In genomic region chr22:31488988-31489617, GRCh38 we compare ENCODE assay signal across 8 cellular contexts. TPM values are rescaled to one million over a fixed set of nuclear protein-coding genes. Genes with fewer than 3 reads are reported as not detected.
DNase-seq lines count a peak whose midpoint lies in the region; ATAC-seq and TF ChIP-seq lines count a peak whose summit lies in the region.

No MANE protein-coding gene starts in this region.

- no TSS peak for BruUV-seq in Panc1 (replicated peaks; lab: Mats Ljungman, UMichigan)

- in situ Hi-C loops in Panc1 (cut with HindIII; ENCODE audit: low pct_unique_long_range_greater_than_20kb, low sequenced_read_pairs) = no loop called here

- POLR2A ChIA-PET in Panc1 (lab: Charles Lee) = no interaction called here

- peaks cover 4% of the 10 kb centered on the region; the same call in 1 of the 2 replicates for H3K36me3 Mint-ChIP-seq in HFFc6 (ENCODE audit: low read depth)
- peaks cover 33% of the 10 kb centered on the region for H3K36me3 Mint-ChIP-seq in activated naive CD8-positive, alpha-beta T cell treated with anti-CD3 and anti-CD28 coated beads for 36 hours

- H3K4me3 Mint-ChIP-seq in HFFc6 = peak overlapping the region; percentile 89
- peak overlapping the region; percentile 79 for H3K4me3 Mint-ChIP-seq in activated naive CD8-positive, alpha-beta T cell treated with anti-CD3 and anti-CD28 coated beads for 36 hours

- DNase-seq in DMS53 (lab: John Stamatoyannopoulos, UW) (peak; percentile 39), DMS53 treated with DMSO at 0.1 percent for 48 hours (lab: John Stamatoyannopoulos, UW; ENCODE audit: unreplicated experiment) (no peak), HFFc6 (no peak), Panc1 (ENCODE audit: low read depth, low spot score) (no peak), left cardiac atrium (peak; percentile 47), posterior vena cava (ENCODE audit: low spot score) (peak; percentile 82), NCI-H1694 treated with DMSO at 0.1 percent for 48 hours (lab: John Stamatoyannopoulos, UW) (no peak)
- DNase-seq in activated naive CD8-positive, alpha-beta T cell treated with anti-CD3 and anti-CD28 coated beads for 36 hours = peak; percentile 38

- H3K4me1 Mint-ChIP-seq in HFFc6 (ENCODE audit: low read depth) = peaks cover 31% of the 10 kb centered on the region
- H3K4me1 Mint-ChIP-seq in activated naive CD8-positive, alpha-beta T cell treated with anti-CD3 and anti-CD28 coated beads for 36 hours = peaks cover 46% of the 10 kb centered on the region

- peaks cover 18% of the 10 kb centered on the region for H3K36me3 ChIP-seq in Panc1 (ENCODE audit: control insufficient read depth, insufficient read depth, low read length)

- no peaks in the 10 kb centered on the region for H3K9me3 Mint-ChIP-seq in HFFc6
- no peaks in the 10 kb centered on the region for H3K9me3 Mint-ChIP-seq in activated naive CD8-positive, alpha-beta T cell treated with anti-CD3 and anti-CD28 coated beads for 36 hours

- peaks cover 16% of the 10 kb centered on the region for H3K4me1 ChIP-seq in Panc1 (ENCODE audit: control insufficient read depth, insufficient read depth, low read length)

- peak overlapping the region; percentile 62 for H3K27ac Mint-ChIP-seq in HFFc6
- peak overlapping the region; percentile 69 for H3K27ac Mint-ChIP-seq in activated naive CD8-positive, alpha-beta T cell treated with anti-CD3 and anti-CD28 coated beads for 36 hours

- peaks cover 1% of the 10 kb centered on the region; the same call in 1 of the 2 replicates for H3K27me3 Mint-ChIP-seq in HFFc6 (ENCODE audit: insufficient read depth)
- H3K27me3 Mint-ChIP-seq in activated naive CD8-positive, alpha-beta T cell treated with anti-CD3 and anti-CD28 coated beads for 36 hours = no peaks in the 10 kb centered on the region

- no peak for TF ChIP-seq CTCF in HFFc6 (IDR thresholded peaks at IDR 0.05)
- TF ChIP-seq CTCF in Panc1 (IDR thresholded peaks at IDR 0.05) = no peak

- CTCF ChIA-PET in Panc1 (lab: Charles Lee) = no interaction called here

- H3K4me3 ChIP-seq in Panc1 (ENCODE audit: low read depth in 2 of 2, low read length in 2 of 2) = peak overlapping the region; percentile 85 to 96

- H3K27me3 ChIP-seq in Panc1 (ENCODE audit: control insufficient read depth, insufficient read depth, low read length) = no peaks in the 10 kb centered on the region

- peak overlapping the region; percentile 82 for H3K27ac ChIP-seq in Panc1 (ENCODE audit: low read length)

- peak; percentile 77 for ATAC-seq in Panc1
- ATAC-seq in left cardiac atrium = peak; percentile 24 to 37

- intact Hi-C loops in Panc1 (cut with micrococcal nuclease; ENCODE audit: unreplicated experiment) (no loop called here), left cardiac atrium (cut with DNase I) (no loop called here), posterior vena cava (cut with DNase I) (no loop called here)

- H3K9me3 ChIP-seq in Panc1 (ENCODE audit: control insufficient read depth, insufficient read depth, low read depth, low read length) = no peaks in the 10 kb centered on the region

RNA-seq across cellular contexts. Expression of gene EIF4ENIF1, which starts 0.5 kb away (rescaled TPM):
- total RNA-seq in HFFc6 (2021; fragmentation: NEBNext Ultra II Directional; extraction: Animal tissue kit (Norgen Biotek cat#: 25700)) = 10 to 100 TPM; 23.7 to 27.3 (median 25.5) TPM
- 23.3 TPM for total RNA-seq in Panc1 (2021; ENCODE audit: unreplicated experiment)
- polyA plus RNA-seq in Panc1 (2012; ENCODE audit: insufficient read length) = 19.1 TPM
- total RNA-seq in activated naive CD8-positive, alpha-beta T cell treated with anti-CD3 and anti-CD28 coated beads for 36 hours = 10 to 100 TPM; 31.3 to 38.8 TPM
- 10 to 100 TPM; 21.8 to 24.7 TPM for total RNA-seq in left cardiac atrium
- total RNA-seq in posterior vena cava = 10 to 100 TPM; 26.0 to 34.5 TPM

RNA-seq across cellular contexts. Expression of gene SFI1, which starts 7.2 kb away (rescaled TPM):
- 10 to 100 TPM in 5 of 6 experiments, 1 to 10 TPM in 1; 8.3 to 12.1 (median 11.3) TPM for total RNA-seq in HFFc6 (2021; fragmentation: NEBNext Ultra II Directional; extraction: Animal tissue kit (Norgen Biotek cat#: 25700))
- 29.9 TPM for total RNA-seq in Panc1 (2021; ENCODE audit: unreplicated experiment)
- 19.2 TPM for polyA plus RNA-seq in Panc1 (2012; ENCODE audit: insufficient read length)
- total RNA-seq in activated naive CD8-positive, alpha-beta T cell treated with anti-CD3 and anti-CD28 coated beads for 36 hours = 100 to 1,000 TPM; 110 to 122 TPM
- total RNA-seq in left cardiac atrium = 1 to 10 TPM; 8.2 to 9.9 TPM
- total RNA-seq in posterior vena cava = 10 to 100 TPM; 20.5 to 22.4 TPM

Comparison
In these comparisons a context has a peak if more than half of its experiments do, and no peak if none do; other contexts are left out.
1. DNase-seq: peak in DMS53 (single experiment), activated naive CD8-positive, alpha-beta T cell treated with anti-CD3 and anti-CD28 coated beads for 36 hours (single experiment), left cardiac atrium (single experiment) and posterior vena cava (single experiment); none in DMS53 treated with DMSO at 0.1 percent for 48 hours (single experiment), HFFc6 (single experiment), Panc1 (single experiment) and NCI-H1694 treated with DMSO at 0.1 percent for 48 hours (single experiment).